Comparison of ENCODE assay signal across 20 cellular contexts in the genomic region with DNA sequence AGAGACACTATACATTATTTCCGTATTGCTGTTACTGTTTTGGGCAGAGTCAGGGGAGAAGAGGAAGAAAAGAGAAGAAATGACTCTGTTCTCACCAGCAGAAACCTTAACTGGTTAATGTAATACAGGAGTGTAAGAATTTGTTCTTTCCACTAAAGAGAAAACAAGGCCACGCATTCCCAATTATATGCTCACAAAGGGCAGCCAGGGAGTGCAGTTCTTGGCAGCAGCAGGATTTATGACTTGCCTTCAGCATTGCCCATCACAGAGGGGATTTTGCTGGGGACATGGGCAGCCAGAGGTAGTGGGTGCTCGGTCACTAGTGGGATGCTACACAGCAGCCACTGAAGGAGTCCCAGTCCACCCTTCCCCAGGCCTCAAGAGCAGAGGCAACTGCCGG.
"Had no signal": no experiment of that assay in that cellular context is flagged by ENCODE, and none has a peak within 500 bp of the region (broad histone marks: within the 10 kb centered on the region; RNA-seq: fewer than 3 reads in every experiment).

No MANE protein-coding gene starts in this region.

- H3K4me3 ChIP-seq: ovary, spleen, upper lobe of right lung had no signal

- H3K9me3 ChIP-seq: ovary, upper lobe of right lung had no signal

- H3K27me3 ChIP-seq: brain microvascular endothelial cell, ovary, spleen, upper lobe of right lung had no signal

- H3K27ac ChIP-seq: brain microvascular endothelial cell, ovary, spleen, upper lobe of right lung, VCaP had no signal

- DNase-seq: activated CD4-positive, alpha-beta memory T cell treated with anti-CD3 and anti-CD28 coated beads for 36 hours; activated CD4-positive, alpha-beta T cell treated with anti-CD3 and anti-CD28 coated beads for 36 hours; activated effector memory CD4-positive, alpha-beta T cell treated with anti-CD3 and anti-CD28 coated beads, Interleukin-2, amount 50 U/mL, for 16 hours; activated T-cell treated with anti-CD3 and anti-CD28 coated beads, Interleukin-2, amount 50 U/mL, for 48 hours; brain microvascular endothelial cell; cortex of kidney; effector memory CD4-positive, alpha-beta T cell; foreskin melanocyte; head of caudate nucleus; kidney glomerular epithelial cell; ovary; spleen; T-cell; T1000; upper lobe of right lung had no signal

- H3K36me3 ChIP-seq: brain microvascular endothelial cell, ovary had no signal

- ATAC-seq: activated CD4-positive, alpha-beta T cell treated with anti-CD3 and anti-CD28 coated beads for 36 hours; sciatic nerve; T-cell; upper lobe of right lung had no signal

- H3K4me3 Mint-ChIP-seq: activated CD4-positive, alpha-beta memory T cell treated with anti-CD3 and anti-CD28 coated beads for 36 hours; activated CD4-positive, alpha-beta T cell treated with anti-CD3 and anti-CD28 coated beads for 36 hours; activated naive CD4-positive, alpha-beta T cell treated with anti-CD3 and anti-CD28 coated beads, Interleukin-2, amount 50 U/mL, for 24 hours; neural crest cell; stimulated activated naive CD8-positive, alpha-beta T cell treated with anti-CD3 and anti-CD28 coated beads, Interleukin-15, Interleukin-2, amounts not matched to agents 100 ng/mL and 50 ng/mL, for 24 hours; T-cell had no signal

- H3K4me1 ChIP-seq: upper lobe of right lung had no signal

- H3K27me3 Mint-ChIP-seq: activated CD4-positive, alpha-beta memory T cell treated with anti-CD3 and anti-CD28 coated beads for 36 hours; activated CD4-positive, alpha-beta T cell treated with anti-CD3 and anti-CD28 coated beads for 36 hours; activated naive CD4-positive, alpha-beta T cell treated with anti-CD3 and anti-CD28 coated beads, Interleukin-2, amount 50 U/mL, for 24 hours; stimulated activated naive CD8-positive, alpha-beta T cell treated with anti-CD3 and anti-CD28 coated beads, Interleukin-15, Interleukin-2, amounts not matched to agents 100 ng/mL and 50 ng/mL, for 24 hours; T-cell had no signal

- H3K27ac Mint-ChIP-seq: activated CD4-positive, alpha-beta memory T cell treated with anti-CD3 and anti-CD28 coated beads for 36 hours; activated CD4-positive, alpha-beta T cell treated with anti-CD3 and anti-CD28 coated beads for 36 hours; activated naive CD4-positive, alpha-beta T cell treated with anti-CD3 and anti-CD28 coated beads, Interleukin-2, amount 50 U/mL, for 24 hours; stimulated activated naive CD8-positive, alpha-beta T cell treated with anti-CD3 and anti-CD28 coated beads, Interleukin-15, Interleukin-2, amounts not matched to agents 100 ng/mL and 50 ng/mL, for 24 hours had no signal
